ENCODE assay signal across 2 cellular contexts in the genomic region with DNA sequence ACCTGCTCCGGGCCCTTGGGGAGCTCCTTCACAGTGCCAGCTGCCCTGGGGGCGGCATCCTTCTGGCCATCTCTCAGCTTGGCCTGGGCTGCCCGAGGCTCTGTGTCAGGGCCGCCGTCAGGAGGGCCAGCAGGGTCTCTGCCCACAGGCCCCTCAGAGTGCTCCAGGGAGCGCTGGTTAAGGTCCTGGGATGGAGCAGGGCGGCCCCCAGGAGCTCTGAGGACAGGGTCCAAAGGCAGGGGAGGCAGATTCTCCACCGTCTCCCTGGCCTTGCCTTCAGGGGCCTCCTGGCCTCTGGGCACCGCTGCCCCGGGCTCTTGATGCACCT.
TF ChIP-seq lines count a peak whose summit lies in the region.

No MANE protein-coding gene starts in this region.

TF ChIP-seq in A549, 52 proteins besides CTCF, POLR2A, EP300 and RAD21:
- TF ChIP-seq BCL3 (IDR thresholded peaks at IDR 0.05) (no peak), PBX3 (IDR thresholded peaks at IDR 0.05) (0 out of 2 replicates have a peak, but pooled peaks have one; percentile 7)

TF ChIP-seq in K562, 482 proteins besides CTCF, POLR2A, EP300 and RAD21:
- no peak for TF ChIP-seq SUPT5H (IDR thresholded peaks at IDR 0.05)
- peak; percentile 15 for TF ChIP-seq SNRNP70 (optimal IDR thresholded peaks at IDR 0.05; ENCODE audit: low read depth, low read length)
